ENCODE assay signal across 11 cellular contexts in genomic region chr16:68289202-68289601, GRCh38. TPM values are rescaled to one million over a fixed set of nuclear protein-coding genes. Genes with fewer than 3 reads are reported as not detected.
A peak's percentile ranks its signal among the peaks of the same experiment; 100 is the strongest.
DNase-seq lines count a peak whose midpoint lies in the region; ATAC-seq, FAIRE-seq and TF ChIP-seq lines count a peak whose summit lies in the region.
"Had no signal": no experiment of that assay in that cellular context is flagged by ENCODE, and none has a peak within 500 bp of the region (broad histone marks: within the 10 kb centered on the region; RNA-seq: fewer than 3 reads in every experiment).

No MANE protein-coding gene starts in this region.

- no peaks in the 10 kb centered on the region for H3K9me3 ChIP-seq in K562 (replicated peaks; ENCODE audit: control insufficient read depth, insufficient read depth, low read depth, low read length)
- H3K9me3 ChIP-seq: A549 had no signal

- no peak for FAIRE-seq in K562 (lab: Jason Lieb, UNC)
- FAIRE-seq: A549 had no signal

- peak overlapping the region; percentile 72 for H3K4me3 Mint-ChIP-seq in activated CD4-positive, alpha-beta T cell treated with anti-CD3 and anti-CD28 coated beads, Interleukin-2, amount 10 ng/mL, durations not matched to agents 24 days and 14 days
- peak overlapping the region; percentile 36 for H3K4me3 Mint-ChIP-seq in stimulated activated effector memory CD8-positive, alpha-beta T cell treated with anti-CD3 and anti-CD28 coated beads, Interleukin-12 subunit alpha, Interleukin-12 subunit beta, amount 100 ng/mL, for 72 hours
- H3K4me3 Mint-ChIP-seq: mesothelial cell of epicardium had no signal

- intact Hi-C loops in activated CD4-positive, alpha-beta T cell treated with anti-CD3 and anti-CD28 coated beads, Interleukin-2, amount 10 ng/mL, durations not matched to agents 24 days and 14 days (cut with micrococcal nuclease) = loop anchor here (2.0 kb wide), 2 partner anchors 16 to 22 kb away; partner anchors contain the start of genes PRMT7 and SLC7A6OS
- intact Hi-C loops in K562 (cut with micrococcal nuclease) = no loop called here

- peak overlapping the region; percentile 34 to 45; a peak in 2 of 4 replicates for H3K9ac ChIP-seq in K562 (ENCODE audit: insufficient read depth in 1 of 2, low read depth in 2 of 2, low read length in 2 of 2)

- H4K20me1 ChIP-seq in K562 (replicated peaks; ENCODE audit: control insufficient read depth, insufficient read depth, low read length) = peaks cover 7% of the 10 kb centered on the region; the same call in 1 of the 2 replicates

- H3K4me2 ChIP-seq in K562 (ENCODE audit: insufficient read depth, low read length) = no peak overlapping the region; the same call in none of the 2 replicates
- H3K4me2 ChIP-seq: A549 had no signal

- H3K79me2 ChIP-seq in K562 (ENCODE audit: control insufficient read depth, insufficient read depth, low read length) = peaks cover 24% of the 10 kb centered on the region

- H3K36me3 ChIP-seq in K562 (ENCODE audit: control insufficient read depth, insufficient read depth, low read length) = peaks cover 80% of the 10 kb centered on the region

- no peak for TF ChIP-seq EP300 in K562 (IDR thresholded peaks at IDR 0.05; ENCODE audit: low read length)

- ATAC-seq in HG03378 (IDR thresholded peaks at IDR 0.05; ENCODE audit: unreplicated experiment) (peak; percentile 1), K562 (peak; percentile 24), GM19395 (IDR thresholded peaks at IDR 0.05; ENCODE audit: unreplicated experiment) (no peak), HG03025 (IDR thresholded peaks at IDR 0.05; ENCODE audit: low FRiP score, unreplicated experiment) (no peak)
- ATAC-seq in stimulated activated effector memory CD8-positive, alpha-beta T cell treated with anti-CD3 and anti-CD28 coated beads, Interleukin-12 subunit alpha, Interleukin-12 subunit beta, amount 100 ng/mL, for 72 hours = no peak
- ATAC-seq: A549 had no signal

- H3K27me3 ChIP-seq in K562 (ENCODE audit: control insufficient read depth in 2 of 2, insufficient read depth in 2 of 2, low read length in 2 of 2) = no peaks in the 10 kb centered on the region

- TF ChIP-seq POLR2A in K562 (conservative IDR thresholded peaks at IDR 0.05) = no peak

- no peak overlapping the region for H3K4me3 ChIP-seq in K562
- H3K4me3 ChIP-seq: A549 had no signal

- in situ Hi-C loops in K562 (cut with MboI) = no loop called here
- in situ Hi-C loops in KBM-7 (cut with MboI; ENCODE audit: low pct_unique_long_range_greater_than_20kb, low sequenced_read_pairs) = no loop called here

- peaks cover 75% of the 10 kb centered on the region for H3K4me1 Mint-ChIP-seq in activated CD4-positive, alpha-beta T cell treated with anti-CD3 and anti-CD28 coated beads, Interleukin-2, amount 10 ng/mL, durations not matched to agents 24 days and 14 days
- H3K4me1 Mint-ChIP-seq in stimulated activated effector memory CD8-positive, alpha-beta T cell treated with anti-CD3 and anti-CD28 coated beads, Interleukin-12 subunit alpha, Interleukin-12 subunit beta, amount 100 ng/mL, for 72 hours = peaks cover 81% of the 10 kb centered on the region

- H3K36me3 Mint-ChIP-seq in activated CD4-positive, alpha-beta T cell treated with anti-CD3 and anti-CD28 coated beads, Interleukin-2, amount 10 ng/mL, durations not matched to agents 24 days and 14 days (ENCODE audit: low read depth) = peaks cover 71% of the 10 kb centered on the region
- H3K36me3 Mint-ChIP-seq in stimulated activated effector memory CD8-positive, alpha-beta T cell treated with anti-CD3 and anti-CD28 coated beads, Interleukin-12 subunit alpha, Interleukin-12 subunit beta, amount 100 ng/mL, for 72 hours = peaks cover 93% of the 10 kb centered on the region

- no peaks in the 10 kb centered on the region for H3K27me3 Mint-ChIP-seq in activated CD4-positive, alpha-beta T cell treated with anti-CD3 and anti-CD28 coated beads, Interleukin-2, amount 10 ng/mL, durations not matched to agents 24 days and 14 days

- peaks cover 14 to 26% of the 10 kb centered on the region in 2 experiments for H3K4me1 ChIP-seq in K562 (replicated peaks in 1 of 2; ENCODE audit: control insufficient read depth in 2 of 2, insufficient read depth in 2 of 2, low read length in 2 of 2)

- BruUV-seq in K562 (replicated peaks; lab: Mats Ljungman, UMichigan) = no TSS peak

- no peak overlapping the region for H2AFZ ChIP-seq in K562 (ENCODE audit: low read depth, low read length)

- H3K9me3 Mint-ChIP-seq in activated CD4-positive, alpha-beta T cell treated with anti-CD3 and anti-CD28 coated beads, Interleukin-2, amount 10 ng/mL, durations not matched to agents 24 days and 14 days = no peaks in the 10 kb centered on the region
- no peaks in the 10 kb centered on the region for H3K9me3 Mint-ChIP-seq in stimulated activated effector memory CD8-positive, alpha-beta T cell treated with anti-CD3 and anti-CD28 coated beads, Interleukin-12 subunit alpha, Interleukin-12 subunit beta, amount 100 ng/mL, for 72 hours
- H3K9me3 Mint-ChIP-seq: mesothelial cell of epicardium had no signal

- POLR2A ChIA-PET in K562 (lab: Yijun Ruan, JAX) = interaction anchor here (0.7 to 3.4 kb wide), 6 partner anchors 10 to 49 kb away, joined by 3 to 27 read pairs (median 6); partner anchors contain the start of genes PRMT7 and SLC7A6OS

- no peak for TF ChIP-seq CTCF in K562 (IDR thresholded peaks at IDR 0.05 in 2 of 3, conservative IDR thresholded peaks at IDR 0.05 in 1 of 3; ENCODE audit: insufficient read depth in 2 of 3, low read depth in 1 of 3, low read length in 3 of 3)

- H3K27ac Mint-ChIP-seq in activated CD4-positive, alpha-beta T cell treated with anti-CD3 and anti-CD28 coated beads, Interleukin-2, amount 10 ng/mL, durations not matched to agents 24 days and 14 days = peak overlapping the region; percentile 94
- H3K27ac Mint-ChIP-seq in stimulated activated effector memory CD8-positive, alpha-beta T cell treated with anti-CD3 and anti-CD28 coated beads, Interleukin-12 subunit alpha, Interleukin-12 subunit beta, amount 100 ng/mL, for 72 hours = peak overlapping the region; percentile 84

- 60% methylated on average over 1 of the region's 2 CpGs for WGBS in K562 (ENCODE audit: insufficient coverage, low coverage, missing lambda C conversion rate)

- H3K27ac ChIP-seq in K562 (ENCODE audit: extremely low read depth, low read depth, low read length) = peak overlapping the region; percentile 62; the same call in 2 of the 3 replicates
- H3K27ac ChIP-seq: A549 had no signal

- DNase-seq in activated CD4-positive, alpha-beta T cell treated with anti-CD3 and anti-CD28 coated beads, Interleukin-2, amount 10 ng/mL, durations not matched to agents 24 days and 14 days = no peak
- DNase-seq in activated CD4-positive, alpha-beta T cell treated with anti-CD3 and anti-CD28 coated beads, Interleukin-2, amount 50 U/mL, for 4 hours = no peak
- DNase-seq in K562 (ENCODE audit: extremely low read depth in 1 of 4, low spot score in 3 of 4) (no peak), KBM-7 (no peak)
- DNase-seq in stimulated activated effector memory CD8-positive, alpha-beta T cell treated with anti-CD3 and anti-CD28 coated beads, Interleukin-12 subunit alpha, Interleukin-12 subunit beta, amount 100 ng/mL, for 72 hours (ENCODE audit: low spot score in 2 of 2) = no peak
- DNase-seq: NCI-H1048 had no signal

- no peak for TF ChIP-seq RAD21 in K562 (CRISPR knock-in tag; conservative IDR thresholded peaks at IDR 0.05 in 1 of 2, IDR thresholded peaks at IDR 0.05 in 1 of 2)

- CTCF ChIA-PET in K562 (lab: Yijun Ruan, JAX; ENCODE audit: low intra/inter-chr PET ratio) = no interaction called here

- no peaks in the 10 kb centered on the region for H3K9me1 ChIP-seq in K562 (ENCODE audit: control insufficient read depth, insufficient read depth, low read length)

RNA-seq across cellular contexts. Expression of gene SLC7A6OS, which starts 21.5 kb away (rescaled TPM):
- total RNA-seq in activated CD4-positive, alpha-beta T cell treated with anti-CD3 and anti-CD28 coated beads, Interleukin-2, amount 10 ng/mL, durations not matched to agents 24 days and 14 days = 22.3 and 27.1 TPM in 2 replicates
- total RNA-seq in K562 (2011; cell fraction: chromatin; rRNA removed; ENCODE audit: low replicate concordance) = 26.2 and 38.5 TPM in 2 replicates
- 20.0 and 22.3 TPM in 2 replicates for total RNA-seq in K562 (2011; cell fraction: nucleolus; rRNA removed)
- total RNA-seq in K562 (2011; cell fraction: nucleoplasm; rRNA removed) = 30.6 and 38.6 TPM in 2 replicates
- total RNA-seq in K562 (2014; rRNA removed) (16.5 and 18.7 TPM in 2 replicates), K562 (2014; rRNA removed; fragmentation: Illumina TruSeq; extraction: Trizol) (17.6 and 17.8 TPM in 2 replicates), K562 (2015; rRNA removed; fragmentation: Illumina TruSeq; extraction: Trizol) (21.1 and 23.6 TPM in 2 replicates), K562 (2021) (22.1 and 24.3 TPM in 2 replicates)
- polyA plus RNA-seq in K562 (2011; rRNA removed) (14.0 and 17.2 TPM in 2 replicates), K562 (2014; fragmentation: Illumina TruSeq; extraction: Trizol) (16.6 and 18.7 TPM in 2 replicates), K562 (2014; fragmentation: Nextera tagmentation; extraction: Ambion mirVana) (1 to 10 TPM; 2.7 to 4.5 TPM), K562 (2014; rRNA removed) (15.5 and 25.3 TPM in 2 replicates)
- polyA plus RNA-seq in K562 (2011; cell fraction: cytosol; rRNA removed) = 7.5 and 8.8 TPM in 2 replicates
- 27.5 and 29.9 TPM in 2 replicates for polyA plus RNA-seq in K562 (2011; cell fraction: nucleus; rRNA removed)
- polyA plus RNA-seq in K562 (2012) = 11.1 and 12.5 TPM in 2 replicates
- polyA minus RNA-seq in K562 (2011; rRNA and poly(A)+ RNA removed) = 16.2 and 16.7 TPM in 2 replicates
- 4.7 and 6.0 TPM in 2 replicates for polyA minus RNA-seq in K562 (2011; cell fraction: cytosol; rRNA and poly(A)+ RNA removed)
- polyA minus RNA-seq in K562 (2011; cell fraction: nucleus; rRNA and poly(A)+ RNA removed) = 12.8 and 18.1 TPM in 2 replicates

RNA-seq across cellular contexts. Expression of gene PRMT7, which starts 21.6 kb away (rescaled TPM):
- 69.7 and 72.2 TPM in 2 replicates for total RNA-seq in activated CD4-positive, alpha-beta T cell treated with anti-CD3 and anti-CD28 coated beads, Interleukin-2, amount 10 ng/mL, durations not matched to agents 24 days and 14 days
- total RNA-seq in K562 (2011; cell fraction: chromatin; rRNA removed; ENCODE audit: low replicate concordance) = 222 and 419 TPM in 2 replicates
- total RNA-seq in K562 (2011; cell fraction: nucleolus; rRNA removed) = 230 and 239 TPM in 2 replicates
- total RNA-seq in K562 (2011; cell fraction: nucleoplasm; rRNA removed) = 180 and 199 TPM in 2 replicates
- 78.3 and 90.2 TPM in 2 replicates for total RNA-seq in K562 (2014; rRNA removed)
- total RNA-seq in K562 (2014; rRNA removed; fragmentation: Illumina TruSeq; extraction: Trizol) = 48.0 and 56.7 TPM in 2 replicates
- total RNA-seq in K562 (2015; rRNA removed; fragmentation: Illumina TruSeq; extraction: Trizol) = 69.7 and 73.1 TPM in 2 replicates
- 78.6 and 79.4 TPM in 2 replicates for total RNA-seq in K562 (2021)
- 69.9 and 74.1 TPM in 2 replicates for polyA plus RNA-seq in K562 (2011; rRNA removed)
- 63.9 and 89.3 TPM in 2 replicates for polyA plus RNA-seq in K562 (2011; cell fraction: cytosol; rRNA removed)
- polyA plus RNA-seq in K562 (2011; cell fraction: nucleus; rRNA removed) = 335 and 470 TPM in 2 replicates
- 59.7 and 71.7 TPM in 2 replicates for polyA plus RNA-seq in K562 (2012)
- polyA plus RNA-seq in K562 (2014; fragmentation: Illumina TruSeq; extraction: Trizol) = 66.6 and 85.9 TPM in 2 replicates
- polyA plus RNA-seq in K562 (2014; fragmentation: Nextera tagmentation; extraction: Ambion mirVana) = 10 to 100 TPM in 1 of 2 experiments, 1 to 10 TPM in 1; 6.4 to 12.6 TPM
- 83.7 and 88.8 TPM in 2 replicates for polyA plus RNA-seq in K562 (2014; rRNA removed)
- 70.0 and 109 TPM in 2 replicates for polyA minus RNA-seq in K562 (2011; rRNA and poly(A)+ RNA removed)
- polyA minus RNA-seq in K562 (2011; cell fraction: cytosol; rRNA and poly(A)+ RNA removed) = 49.6 and 60.8 TPM in 2 replicates
- 92.9 and 103 TPM in 2 replicates for polyA minus RNA-seq in K562 (2011; cell fraction: nucleus; rRNA and poly(A)+ RNA removed)

RNA-seq across cellular contexts. Expression of gene SLC7A6, which starts 24.9 kb away (rescaled TPM):
- total RNA-seq in activated CD4-positive, alpha-beta T cell treated with anti-CD3 and anti-CD28 coated beads, Interleukin-2, amount 10 ng/mL, durations not matched to agents 24 days and 14 days = 103 and 106 TPM in 2 replicates
- total RNA-seq in K562 (2011; cell fraction: chromatin; rRNA removed; ENCODE audit: low replicate concordance) = 281 and 367 TPM in 2 replicates
- total RNA-seq in K562 (2011; cell fraction: nucleolus; rRNA removed) = 181 and 198 TPM in 2 replicates
- 210 and 290 TPM in 2 replicates for total RNA-seq in K562 (2011; cell fraction: nucleoplasm; rRNA removed)
- total RNA-seq in K562 (2014; rRNA removed) (18.8 and 26.2 TPM in 2 replicates), K562 (2014; rRNA removed; fragmentation: Illumina TruSeq; extraction: Trizol) (29.8 and 33.6 TPM in 2 replicates), K562 (2015; rRNA removed; fragmentation: Illumina TruSeq; extraction: Trizol) (27.7 and 28.7 TPM in 2 replicates), K562 (2021) (58.0 and 59.8 TPM in 2 replicates)
- polyA plus RNA-seq in K562 (2011; rRNA removed) (55.7 and 60.1 TPM in 2 replicates), K562 (2014; fragmentation: Illumina TruSeq; extraction: Trizol) (51.9 and 53.3 TPM in 2 replicates), K562 (2014; fragmentation: Nextera tagmentation; extraction: Ambion mirVana) (10 to 100 TPM; 12.6 to 12.8 TPM), K562 (2014; rRNA removed) (38.6 and 44.6 TPM in 2 replicates)
- polyA plus RNA-seq in K562 (2011; cell fraction: cytosol; rRNA removed) = 63.4 and 107 TPM in 2 replicates
- polyA plus RNA-seq in K562 (2011; cell fraction: nucleus; rRNA removed) = 196 and 243 TPM in 2 replicates
- 24.5 and 25.3 TPM in 2 replicates for polyA plus RNA-seq in K562 (2012)
- polyA minus RNA-seq in K562 (2011; rRNA and poly(A)+ RNA removed) = 73.8 and 89.0 TPM in 2 replicates
- polyA minus RNA-seq in K562 (2011; cell fraction: cytosol; rRNA and poly(A)+ RNA removed) = 29.8 and 51.2 TPM in 2 replicates
- 43.2 and 62.4 TPM in 2 replicates for polyA minus RNA-seq in K562 (2011; cell fraction: nucleus; rRNA and poly(A)+ RNA removed)

RNA-seq across cellular contexts. Expression of gene PLA2G15, which starts 44.0 kb away (rescaled TPM):
- 7.2 and 8.4 TPM in 2 replicates for total RNA-seq in activated CD4-positive, alpha-beta T cell treated with anti-CD3 and anti-CD28 coated beads, Interleukin-2, amount 10 ng/mL, durations not matched to agents 24 days and 14 days
- 19.2 and 54.6 TPM in 2 replicates for total RNA-seq in K562 (2011; cell fraction: chromatin; rRNA removed; ENCODE audit: low replicate concordance)
- total RNA-seq in K562 (2011; cell fraction: nucleolus; rRNA removed) = 35.1 and 45.2 TPM in 2 replicates
- 25.2 and 30.1 TPM in 2 replicates for total RNA-seq in K562 (2011; cell fraction: nucleoplasm; rRNA removed)
- total RNA-seq in K562 (2014; rRNA removed) (7.5 and 8.9 TPM in 2 replicates), K562 (2014; rRNA removed; fragmentation: Illumina TruSeq; extraction: Trizol) (3.1 and 4.6 TPM in 2 replicates), K562 (2015; rRNA removed; fragmentation: Illumina TruSeq; extraction: Trizol) (4.8 and 5.0 TPM in 2 replicates), K562 (2021) (8.6 and 9.1 TPM in 2 replicates)
- polyA plus RNA-seq in K562 (2011; rRNA removed) (7.6 and 11.8 TPM in 2 replicates), K562 (2014; fragmentation: Illumina TruSeq; extraction: Trizol) (4.0 and 5.9 TPM in 2 replicates), K562 (2014; fragmentation: Nextera tagmentation; extraction: Ambion mirVana) (1 to 10 TPM in 1 of 2 experiments, under 1 TPM in 1; 0.42 to 1.1 TPM), K562 (2014; rRNA removed) (6.1 and 6.6 TPM in 2 replicates)
- 8.9 and 16.0 TPM in 2 replicates for polyA plus RNA-seq in K562 (2011; cell fraction: cytosol; rRNA removed)
- 11.9 and 20.4 TPM in 2 replicates for polyA plus RNA-seq in K562 (2011; cell fraction: nucleus; rRNA removed)
- polyA plus RNA-seq in K562 (2012) = 7.1 and 14.4 TPM in 2 replicates
- 7.5 and 7.6 TPM in 2 replicates for polyA minus RNA-seq in K562 (2011; rRNA and poly(A)+ RNA removed)
- 7.8 and 9.6 TPM in 2 replicates for polyA minus RNA-seq in K562 (2011; cell fraction: cytosol; rRNA and poly(A)+ RNA removed)
- 6.3 and 6.7 TPM in 2 replicates for polyA minus RNA-seq in K562 (2011; cell fraction: nucleus; rRNA and poly(A)+ RNA removed)

RNA-seq across cellular contexts. Expression of gene ESRP2, which starts 53.3 kb away (rescaled TPM):
- 0.07 and 0.09 TPM in 2 replicates for total RNA-seq in activated CD4-positive, alpha-beta T cell treated with anti-CD3 and anti-CD28 coated beads, Interleukin-2, amount 10 ng/mL, durations not matched to agents 24 days and 14 days
- 0.39 TPM in 1 of 2 replicates, not detected in the other for total RNA-seq in K562 (2011; cell fraction: chromatin; rRNA removed; ENCODE audit: low replicate concordance)
- total RNA-seq in K562 (2011; cell fraction: nucleolus; rRNA removed) = not detected in 2 replicates
- total RNA-seq in K562 (2011; cell fraction: nucleoplasm; rRNA removed) = not detected in 2 replicates
- total RNA-seq in K562 (2014; rRNA removed) (0.05 TPM in 1 of 2 replicates, not detected in the other), K562 (2014; rRNA removed; fragmentation: Illumina TruSeq; extraction: Trizol) (not detected in 2 replicates), K562 (2015; rRNA removed; fragmentation: Illumina TruSeq; extraction: Trizol) (not detected in 2 replicates), K562 (2021) (0.07 and 0.36 TPM in 2 replicates)
- polyA plus RNA-seq in K562 (2011; rRNA removed) (0.09 TPM in 1 of 2 replicates, not detected in the other), K562 (2014; fragmentation: Illumina TruSeq; extraction: Trizol) (not detected in 2 replicates), K562 (2014; fragmentation: Nextera tagmentation; extraction: Ambion mirVana) (under 1 TPM in 1 of 2 experiments, not detected in 1; 0.15 TPM), K562 (2014; rRNA removed) (not detected in 2 replicates)
- polyA plus RNA-seq in K562 (2011; cell fraction: cytosol; rRNA removed) = not detected in 2 replicates
- polyA plus RNA-seq in K562 (2011; cell fraction: nucleus; rRNA removed) = 0.07 TPM in 1 of 2 replicates, not detected in the other
- 0.17 and 0.39 TPM in 2 replicates for polyA plus RNA-seq in K562 (2012)
- not detected in 2 replicates for polyA minus RNA-seq in K562 (2011; rRNA and poly(A)+ RNA removed)
- 1.3 TPM in 1 of 2 replicates, not detected in the other for polyA minus RNA-seq in K562 (2011; cell fraction: cytosol; rRNA and poly(A)+ RNA removed)
- polyA minus RNA-seq in K562 (2011; cell fraction: nucleus; rRNA and poly(A)+ RNA removed) = 0.27 TPM in 1 of 2 replicates, not detected in the other

Comparison
In these comparisons a context has a peak if more than half of its experiments do, and no peak if none do; other contexts are left out.
1. ATAC-seq: peak in HG03378 (single experiment) and K562 (single experiment); none in stimulated activated effector memory CD8-positive, alpha-beta T cell treated with anti-CD3 and anti-CD28 coated beads, Interleukin-12 subunit alpha, Interleukin-12 subunit beta, amount 100 ng/mL, for 72 hours (single experiment), GM19395 (single experiment) and HG03025 (single experiment).